Comparison of ENCODE assay signal across 8 cellular contexts in genomic region chr2:216539791-216540241, GRCh38. TPM values are rescaled to one million over a fixed set of nuclear protein-coding genes. Genes with fewer than 3 reads are reported as not detected.
DNase-seq lines count a peak whose midpoint lies in the region; ATAC-seq and TF ChIP-seq lines count a peak whose summit lies in the region.

No MANE protein-coding gene starts in this region.

- CTCF ChIA-PET in Calu3 (lab: Charles Lee) = interaction anchor here (0.5 kb wide), 1 partner anchor 34 kb away, joined by 4 read pairs; no protein-coding TSS in a partner anchor
- CTCF ChIA-PET in PC-3 (lab: Charles Lee) = no interaction called here
- CTCF ChIA-PET in T-cell (lab: Charles Lee) = no interaction called here

- H2AFZ ChIP-seq in PC-3 (ENCODE audit: low read length) (0 out of 2 replicates have a peak overlapping the region, but pooled peaks have one; percentile 13), hepatocyte (no peak overlapping the region)

- H3F3A ChIP-seq in PC-3 (ENCODE audit: low read length, unreplicated experiment) = no peaks in the 10 kb centered on the region

- H3K4me3 ChIP-seq in PC-3 (ENCODE audit: low read length) (0 out of 2 replicates have a peak overlapping the region, but pooled peaks have one; percentile 3), hepatocyte (no peak overlapping the region)

- no peaks in the 10 kb centered on the region for H3K36me3 Mint-ChIP-seq in Calu3 (ENCODE audit: insufficient read depth, unreplicated experiment)
- no peaks in the 10 kb centered on the region for H3K36me3 Mint-ChIP-seq in T-cell

- 63% methylated on average over 4 of the region's 4 CpGs for WGBS in hepatocyte (ENCODE audit: low lambda C conversion rate, missing lambda C conversion rate)

- intact Hi-C loops in Calu3 (cut with micrococcal nuclease; ENCODE audit: unreplicated experiment) (no loop called here), PC-3 (cut with micrococcal nuclease) (no loop called here)

- no peaks in the 10 kb centered on the region for H3K27me3 ChIP-seq in PC-3 (ENCODE audit: low read length)
- no peaks in the 10 kb centered on the region for H3K27me3 ChIP-seq in hepatocyte

- H3K36me3 ChIP-seq in PC-3 (ENCODE audit: low read depth, low read length) (no peaks in the 10 kb centered on the region), hepatocyte (replicated peaks; ENCODE audit: insufficient read depth, low read depth) (no peaks in the 10 kb centered on the region)

- POLR2A ChIA-PET in PC-3 (lab: Charles Lee; ENCODE audit: unreplicated experiment) = no interaction called here
- POLR2A ChIA-PET in T-cell (lab: Charles Lee) = no interaction called here

- H3K4me1 ChIP-seq in PC-3 (ENCODE audit: insufficient read depth, low read length) (peaks cover 36% of the 10 kb centered on the region), hepatocyte (ENCODE audit: insufficient read depth) (peaks cover 34% of the 10 kb centered on the region)

- H3K9ac ChIP-seq in PC-3 (ENCODE audit: low read length) = peak overlapping the region; percentile 16; the same call in 1 of the 2 replicates

- H3K4me3 Mint-ChIP-seq in Calu3 (ENCODE audit: low read depth, unreplicated experiment) (peak overlapping the region; percentile 5), T-cell (no peak overlapping the region)

- no TSS peak for BruUV-seq in Calu3 (replicated peaks; lab: Mats Ljungman, UMichigan)
- no TSS peak for BruUV-seq in PC-3 (replicated peaks; lab: Mats Ljungman, UMichigan)

- H3K79me2 ChIP-seq in PC-3 (ENCODE audit: low read length) (no peaks in the 10 kb centered on the region), hepatocyte (no peaks in the 10 kb centered on the region)

- H3K27ac ChIP-seq in PC-3 (ENCODE audit: low read length) (peak overlapping the region; percentile 89), hepatocyte (peak overlapping the region; percentile 40)

- H3K4me2 ChIP-seq in PC-3 (ENCODE audit: low read length) (peak overlapping the region; percentile 54), hepatocyte (no peak overlapping the region)

- peaks cover 36% of the 10 kb centered on the region for H3K4me1 Mint-ChIP-seq in Calu3 (ENCODE audit: low read depth, unreplicated experiment)
- peaks cover 0 to 6% (median 0%) of the 10 kb centered on the region in 3 donors for H3K4me1 Mint-ChIP-seq in T-cell

- H3K9me2 ChIP-seq in PC-3 (replicated peaks; ENCODE audit: low read length) (no peaks in the 10 kb centered on the region), hepatocyte (replicated peaks; ENCODE audit: insufficient read depth) (no peaks in the 10 kb centered on the region)

- H4K20me1 ChIP-seq in PC-3 (ENCODE audit: low read length) (no peaks in the 10 kb centered on the region), hepatocyte (ENCODE audit: insufficient read depth, poor library complexity, severe bottlenecking) (no peaks in the 10 kb centered on the region)

- H3K9me3 Mint-ChIP-seq in Calu3 (ENCODE audit: low read depth, unreplicated experiment) = no peaks in the 10 kb centered on the region
- H3K9me3 Mint-ChIP-seq in T-cell = no peaks in the 10 kb centered on the region

- peak overlapping the region; percentile 50 for H3K27ac Mint-ChIP-seq in Calu3 (ENCODE audit: unreplicated experiment)
- H3K27ac Mint-ChIP-seq in T-cell = no peak overlapping the region

- H3K27me3 Mint-ChIP-seq in Calu3 (ENCODE audit: unreplicated experiment) (peaks cover 6% of the 10 kb centered on the region), T-cell (peaks cover 2 to 19% of the 10 kb centered on the region in 2 donors)

- TF ChIP-seq CTCF in Calu3 (IDR thresholded peaks at IDR 0.05; ENCODE audit: unreplicated experiment) (no peak), PC-3 (conservative IDR thresholded peaks at IDR 0.05; ENCODE audit: low read depth, low read length) (no peak), hepatocyte (IDR thresholded peaks at IDR 0.05; ENCODE audit: poor library complexity) (no peak)

- no peaks in the 10 kb centered on the region for H3K9me3 ChIP-seq in PC-3 (ENCODE audit: low read length)
- no peaks in the 10 kb centered on the region for H3K9me3 ChIP-seq in hepatocyte (ENCODE audit: low read depth)

- peak; percentile 46 for ATAC-seq in HG02938 (IDR thresholded peaks at IDR 0.05; ENCODE audit: unreplicated experiment)
- peak; percentile 87 for ATAC-seq in PC-3
- ATAC-seq in HG03342 (IDR thresholded peaks at IDR 0.05; ENCODE audit: unreplicated experiment) = no peak
- no peak for ATAC-seq in GM21515 (IDR thresholded peaks at IDR 0.05; ENCODE audit: unreplicated experiment)
- ATAC-seq in T-cell (replicated peaks in 1 of 4) = no peak

- peak; percentile 75 for DNase-seq in Calu3
- peak; percentile 92 for DNase-seq in PC-3
- DNase-seq in hepatocyte (ENCODE audit: low spot score) = no peak
- DNase-seq in retina = no peak
- no peak for DNase-seq in T-cell

RNA-seq across cellular contexts. Expression of gene RPL37A, which starts 41.2 kb away (rescaled TPM):
- total RNA-seq in Calu3 (2022) = 1,797 and 1,889 TPM in 2 replicates
- 1,848 and 2,472 TPM in 2 replicates for total RNA-seq in PC-3 (2014; rRNA removed)
- total RNA-seq in hepatocyte = 1,119 and 1,301 TPM in 2 replicates
- 1,011 and 1,060 TPM in 2 replicates for polyA plus RNA-seq in hepatocyte
- 1,000 to 10,000 TPM; 3,102 to 3,715 (median 3,468) TPM for total RNA-seq in T-cell

Comparison
In these comparisons a context has a peak if more than half of its experiments do, and no peak if none do; other contexts are left out.
1. DNase-seq: peak in Calu3 (single experiment) and PC-3 (single experiment); none in hepatocyte (single experiment), retina (single experiment) and T-cell (0 of 34).
2. ATAC-seq: peak in HG02938 (single experiment) and PC-3 (single experiment); none in HG03342 (single experiment), GM21515 (single experiment) and T-cell (0 of 4).